10 cellular contexts compared by ENCODE assay signal in the genomic region with DNA sequence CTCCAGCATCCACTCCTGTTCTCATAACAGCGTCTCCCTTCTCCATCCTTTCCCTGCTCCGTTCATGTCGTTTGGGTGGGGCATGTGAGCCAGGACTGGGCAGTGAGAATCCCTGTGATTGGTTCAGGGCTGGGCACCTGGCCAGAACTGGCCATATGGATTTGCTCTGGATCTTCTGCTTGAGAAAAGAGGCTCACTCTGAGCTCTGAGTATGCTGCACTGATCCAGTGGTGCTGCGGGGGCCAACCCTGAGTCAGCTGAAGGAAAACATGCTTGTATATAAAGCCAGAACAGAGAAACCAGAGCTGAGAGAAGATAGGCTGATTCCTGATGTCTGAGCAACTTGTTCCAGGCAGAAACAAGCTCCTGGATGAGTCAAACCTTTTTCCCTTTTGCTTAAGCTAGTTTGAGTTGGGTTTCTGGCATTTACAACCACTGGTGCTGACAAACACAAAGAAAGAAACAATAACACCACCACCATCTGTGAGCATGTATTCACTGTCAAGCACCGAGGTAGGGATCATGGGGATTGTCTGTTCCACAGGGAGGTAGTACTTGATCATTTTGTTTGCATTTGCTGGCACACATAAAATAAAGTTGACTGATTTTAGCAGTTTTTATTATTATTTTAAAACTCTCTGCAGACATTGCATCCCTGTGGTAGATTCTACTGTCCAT. TPM values are rescaled to one million over a fixed set of nuclear protein-coding genes. Genes with fewer than 3 reads are reported as not detected.
DNase-seq lines count a peak whose midpoint lies in the region; ATAC-seq and TF ChIP-seq lines count a peak whose summit lies in the region.
"Had no signal": no experiment of that assay in that cellular context is flagged by ENCODE, and none has a peak within 500 bp of the region (broad histone marks: within the 10 kb centered on the region; RNA-seq: fewer than 3 reads in every experiment).

No MANE protein-coding gene starts in this region.

- peak overlapping the region in 2 of 12 donors; percentile 37 to 67 for H3K27ac ChIP-seq in heart left ventricle

- peaks cover 0 to 7% (median 0%) of the 10 kb centered on the region in 12 donors for H3K4me1 ChIP-seq in heart left ventricle

- H3K36me3 ChIP-seq in heart left ventricle, result no peaks in the 10 kb centered on the region

- no peaks in the 10 kb centered on the region for H3K27me3 ChIP-seq in heart left ventricle

- no peaks in the 10 kb centered on the region for H3K9me3 ChIP-seq in heart left ventricle

- no peak for TF ChIP-seq POLR2A in heart left ventricle (IDR thresholded peaks at IDR 0.05)

- H3K27me3 Mint-ChIP-seq in stimulated activated naive CD8-positive, alpha-beta T cell treated with anti-CD3 and anti-CD28 coated beads, Interleukin-15, Interleukin-2, amounts not matched to agents 100 ng/mL and 50 ng/mL, for 24 hours, result no peaks in the 10 kb centered on the region
- H3K27me3 Mint-ChIP-seq: stimulated activated memory B cell treated with anti-CD40 and anti-IgM and Interleukin-4, amounts not matched to agents 10 μg/mL and 1 μg/mL and 100 μg/mL, for 72 hours had no signal

- no peaks in the 10 kb centered on the region for H3K36me3 Mint-ChIP-seq in stimulated activated naive CD8-positive, alpha-beta T cell treated with anti-CD3 and anti-CD28 coated beads, Interleukin-15, Interleukin-2, amounts not matched to agents 100 ng/mL and 50 ng/mL, for 24 hours (ENCODE audit: low read depth)
- H3K36me3 Mint-ChIP-seq: stimulated activated memory B cell treated with anti-CD40 and anti-IgM and Interleukin-4, amounts not matched to agents 10 μg/mL and 1 μg/mL and 100 μg/mL, for 72 hours had no signal

- peaks cover 7% of the 10 kb centered on the region for H3K4me1 Mint-ChIP-seq in stimulated activated naive CD8-positive, alpha-beta T cell treated with anti-CD3 and anti-CD28 coated beads, Interleukin-15, Interleukin-2, amounts not matched to agents 100 ng/mL and 50 ng/mL, for 24 hours (ENCODE audit: low read depth)
- H3K4me1 Mint-ChIP-seq: stimulated activated memory B cell treated with anti-CD40 and anti-IgM and Interleukin-4, amounts not matched to agents 10 μg/mL and 1 μg/mL and 100 μg/mL, for 72 hours had no signal

- peak overlapping the region; percentile 61 for H3K27ac Mint-ChIP-seq in stimulated activated naive CD8-positive, alpha-beta T cell treated with anti-CD3 and anti-CD28 coated beads, Interleukin-15, Interleukin-2, amounts not matched to agents 100 ng/mL and 50 ng/mL, for 24 hours
- H3K27ac Mint-ChIP-seq: stimulated activated memory B cell treated with anti-CD40 and anti-IgM and Interleukin-4, amounts not matched to agents 10 μg/mL and 1 μg/mL and 100 μg/mL, for 72 hours had no signal

- 36 to 56% (median 38%) methylated on average over 5 of the region's 5 CpGs for WGBS in heart left ventricle, 4 donors

- DNase-seq in activated T-cell treated with anti-CD3 and anti-CD28 coated beads for 48 hours (ENCODE audit: low read depth) (peak; percentile 25), heart left ventricle (peak in 2 of 5 donors; percentile 16 to 54), SIG-M5 treated with dmso at 0.1 percent for 504 hours (lab: John Stamatoyannopoulos, UW; ENCODE audit: unreplicated experiment) (no peak), COLO829 (ENCODE audit: low spot score) (no peak), foreskin melanocyte (no peak)
- no peak for DNase-seq in activated T-cell treated with anti-CD3 and anti-CD28 coated beads, Interleukin-2, amount 50 U/mL, for 1 hour
- DNase-seq: DND-41 had no signal

- no peak for TF ChIP-seq CTCF in heart left ventricle (IDR thresholded peaks at IDR 0.05)

- intact Hi-C loops in heart left ventricle (cut with DNase I), result no loop called here

- peak; percentile 96 for ATAC-seq in SK-N-SH treated with all-trans-retinoic acid at 6 μM for 48 hours
- ATAC-seq in heart left ventricle, result peak in 3 of 4 donors; percentile 26 to 58 (median 51)
- ATAC-seq: stimulated activated memory B cell treated with anti-CD40 and anti-IgM and Interleukin-4, amounts not matched to agents 10 μg/mL and 1 μg/mL and 100 μg/mL, for 72 hours had no signal

- H3K9me3 Mint-ChIP-seq in stimulated activated naive CD8-positive, alpha-beta T cell treated with anti-CD3 and anti-CD28 coated beads, Interleukin-15, Interleukin-2, amounts not matched to agents 100 ng/mL and 50 ng/mL, for 24 hours, result no peaks in the 10 kb centered on the region
- H3K9me3 Mint-ChIP-seq: stimulated activated memory B cell treated with anti-CD40 and anti-IgM and Interleukin-4, amounts not matched to agents 10 μg/mL and 1 μg/mL and 100 μg/mL, for 72 hours had no signal

- H3K4me3 Mint-ChIP-seq in stimulated activated naive CD8-positive, alpha-beta T cell treated with anti-CD3 and anti-CD28 coated beads, Interleukin-15, Interleukin-2, amounts not matched to agents 100 ng/mL and 50 ng/mL, for 24 hours, result no peak overlapping the region
- H3K4me3 Mint-ChIP-seq: stimulated activated memory B cell treated with anti-CD40 and anti-IgM and Interleukin-4, amounts not matched to agents 10 μg/mL and 1 μg/mL and 100 μg/mL, for 72 hours had no signal

- no peak overlapping the region for H3K4me3 ChIP-seq in heart left ventricle

TF ChIP-seq in SK-N-SH treated with all-trans-retinoic acid at 6 μM for 48 hours, 23 proteins besides CTCF, POLR2A, EP300 and RAD21:
- peak; percentile 66; the same call in 1 of the 2 replicates for TF ChIP-seq TCF4 (CRISPR knock-in tag; IDR thresholded peaks at IDR 0.05; ENCODE audit: borderline replicate concordance)
- TF ChIP-seq, protein P1, sequence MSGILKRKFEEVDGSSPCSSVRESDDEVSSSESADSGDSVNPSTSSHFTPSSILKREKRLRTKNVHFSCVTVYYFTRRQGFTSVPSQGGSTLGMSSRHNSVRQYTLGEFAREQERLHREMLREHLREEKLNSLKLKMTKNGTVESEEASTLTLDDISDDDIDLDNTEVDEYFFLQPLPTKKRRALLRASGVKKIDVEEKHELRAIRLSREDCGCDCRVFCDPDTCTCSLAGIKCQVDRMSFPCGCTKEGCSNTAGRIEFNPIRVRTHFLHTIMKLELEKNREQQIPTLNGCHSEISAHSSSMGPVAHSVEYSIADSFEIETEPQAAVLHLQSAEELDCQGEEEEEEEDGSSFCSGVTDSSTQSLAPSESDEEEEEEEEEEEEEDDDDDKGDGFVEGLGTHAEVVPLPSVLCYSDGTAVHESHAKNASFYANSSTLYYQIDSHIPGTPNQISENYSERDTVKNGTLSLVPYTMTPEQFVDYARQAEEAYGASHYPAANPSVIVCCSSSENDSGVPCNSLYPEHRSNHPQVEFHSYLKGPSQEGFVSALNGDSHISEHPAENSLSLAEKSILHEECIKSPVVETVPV (CRISPR knock-in tag; IDR thresholded peaks at IDR 0.05), result no peak
- TF ChIP-seq, protein P2, sequence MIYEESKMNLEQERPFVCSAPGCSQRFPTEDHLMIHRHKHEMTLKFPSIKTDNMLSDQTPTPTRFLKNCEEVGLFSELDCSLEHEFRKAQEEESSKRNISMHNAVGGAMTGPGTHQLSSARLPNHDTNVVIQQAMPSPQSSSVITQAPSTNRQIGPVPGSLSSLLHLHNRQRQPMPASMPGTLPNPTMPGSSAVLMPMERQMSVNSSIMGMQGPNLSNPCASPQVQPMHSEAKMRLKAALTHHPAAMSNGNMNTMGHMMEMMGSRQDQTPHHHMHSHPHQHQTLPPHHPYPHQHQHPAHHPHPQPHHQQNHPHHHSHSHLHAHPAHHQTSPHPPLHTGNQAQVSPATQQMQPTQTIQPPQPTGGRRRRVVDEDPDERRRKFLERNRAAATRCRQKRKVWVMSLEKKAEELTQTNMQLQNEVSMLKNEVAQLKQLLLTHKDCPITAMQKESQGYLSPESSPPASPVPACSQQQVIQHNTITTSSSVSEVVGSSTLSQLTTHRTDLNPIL (CRISPR knock-in tag; IDR thresholded peaks at IDR 0.05; ENCODE audit: low read depth), result no peak
TF ChIP-seq in SK-N-SH treated with all-trans-retinoic acid at 6 μM for 48 hours: peak in this region for 1.

RNA-seq across cellular contexts. Expression of gene HPD, which starts 14.0 kb away (rescaled TPM):
- total RNA-seq in heart left ventricle, result 1 to 10 TPM in 7 of 9 donors, under 1 TPM in 2; 0.36 to 2.2 (median 1.5) TPM
- 1 to 10 TPM in 1 of 2 donors, under 1 TPM in 1; 0.55 to 1.1 TPM for polyA plus RNA-seq in heart left ventricle

RNA-seq across cellular contexts. Expression of gene PSMD9, which starts 15.9 kb away (rescaled TPM):
- 10 to 100 TPM; 28.8 to 47.8 (median 37.9) TPM for total RNA-seq in heart left ventricle
- polyA plus RNA-seq in heart left ventricle, result 100 to 1,000 TPM in 1 of 2 donors, 10 to 100 TPM in 1; 24.8 to 133 TPM

RNA-seq across cellular contexts. Expression of gene CFAP251, which starts 45.7 kb away (rescaled TPM):
- total RNA-seq in heart left ventricle, result 1 to 10 TPM in 5 of 9 donors, under 1 TPM in 4; 0.60 to 8.0 (median 1.2) TPM
- polyA plus RNA-seq in heart left ventricle, result 1 to 10 TPM; 1.4 to 2.2 TPM
